ENCODE assay signal across 1 cellular context in the genomic region with DNA sequence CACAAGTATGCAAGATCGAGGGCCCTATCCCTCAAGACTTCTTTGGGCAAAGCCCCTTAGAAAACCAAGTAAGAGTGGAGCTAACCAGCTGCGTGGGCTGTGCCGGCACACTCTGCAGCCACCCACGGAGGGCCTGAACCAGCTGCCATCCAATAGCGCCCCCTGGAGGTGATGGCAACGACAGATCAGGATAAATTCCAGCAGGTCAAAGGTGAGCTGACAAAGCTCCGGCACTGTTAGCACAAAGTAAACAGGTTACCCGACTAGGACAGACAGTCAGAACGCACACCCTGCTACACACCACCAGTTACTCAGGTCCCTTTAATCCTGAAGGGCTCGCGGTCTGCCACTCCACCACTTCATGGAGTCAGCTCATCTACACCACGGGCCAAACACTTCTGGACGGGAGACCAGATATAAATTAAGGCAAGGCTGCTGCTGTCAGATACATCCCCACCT.
TF ChIP-seq lines count a peak whose summit lies in the region.

No MANE protein-coding gene starts in this region.

TF ChIP-seq in HepG2, 621 proteins besides CTCF, POLR2A, EP300 and RAD21 (continued from another document and continues in another):
- TF ChIP-seq, protein P1, sequence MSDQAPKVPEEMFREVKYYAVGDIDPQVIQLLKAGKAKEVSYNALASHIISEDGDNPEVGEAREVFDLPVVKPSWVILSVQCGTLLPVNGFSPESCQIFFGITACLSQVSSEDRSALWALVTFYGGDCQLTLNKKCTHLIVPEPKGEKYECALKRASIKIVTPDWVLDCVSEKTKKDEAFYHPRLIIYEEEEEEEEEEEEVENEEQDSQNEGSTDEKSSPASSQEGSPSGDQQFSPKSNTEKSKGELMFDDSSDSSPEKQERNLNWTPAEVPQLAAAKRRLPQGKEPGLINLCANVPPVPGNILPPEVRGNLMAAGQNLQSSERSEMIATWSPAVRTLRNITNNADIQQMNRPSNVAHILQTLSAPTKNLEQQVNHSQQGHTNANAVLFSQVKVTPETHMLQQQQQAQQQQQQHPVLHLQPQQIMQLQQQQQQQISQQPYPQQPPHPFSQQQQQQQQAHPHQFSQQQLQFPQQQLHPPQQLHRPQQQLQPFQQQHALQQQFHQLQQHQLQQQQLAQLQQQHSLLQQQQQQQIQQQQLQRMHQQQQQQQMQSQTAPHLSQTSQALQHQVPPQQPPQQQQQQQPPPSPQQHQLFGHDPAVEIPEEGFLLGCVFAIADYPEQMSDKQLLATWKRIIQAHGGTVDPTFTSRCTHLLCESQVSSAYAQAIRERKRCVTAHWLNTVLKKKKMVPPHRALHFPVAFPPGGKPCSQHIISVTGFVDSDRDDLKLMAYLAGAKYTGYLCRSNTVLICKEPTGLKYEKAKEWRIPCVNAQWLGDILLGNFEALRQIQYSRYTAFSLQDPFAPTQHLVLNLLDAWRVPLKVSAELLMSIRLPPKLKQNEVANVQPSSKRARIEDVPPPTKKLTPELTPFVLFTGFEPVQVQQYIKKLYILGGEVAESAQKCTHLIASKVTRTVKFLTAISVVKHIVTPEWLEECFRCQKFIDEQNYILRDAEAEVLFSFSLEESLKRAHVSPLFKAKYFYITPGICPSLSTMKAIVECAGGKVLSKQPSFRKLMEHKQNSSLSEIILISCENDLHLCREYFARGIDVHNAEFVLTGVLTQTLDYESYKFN (CRISPR knock-in tag; conservative IDR thresholded peaks at IDR 0.05): peak; percentile 60; the same call in 1 of the 2 replicates
- TF ChIP-seq PHF20 (CRISPR knock-in tag; IDR thresholded peaks at IDR 0.05) (no peak), NCOA5 (CRISPR knock-in tag; IDR thresholded peaks at IDR 0.05) (no peak), AGO2 (optimal IDR thresholded peaks at IDR 0.05; ENCODE audit: low read depth, low read length) (no peak), ZNF326 (CRISPR knock-in tag; IDR thresholded peaks at IDR 0.05; ENCODE audit: borderline replicate concordance) (no peak), ZNF564 (CRISPR knock-in tag; IDR thresholded peaks at IDR 0.05) (no peak), ZNF766 (CRISPR knock-in tag; IDR thresholded peaks at IDR 0.05; ENCODE audit: borderline replicate concordance) (peak; percentile 29; the same call in 1 of the 2 replicates), FOSL2 (CRISPR knock-in tag; IDR thresholded peaks at IDR 0.05) (peak; percentile 68), ZNF331 (CRISPR knock-in tag; IDR thresholded peaks at IDR 0.05) (peak; percentile 70; the same call in 1 of the 2 replicates), ZNF274 (CRISPR knock-in tag; IDR thresholded peaks at IDR 0.05) (0 out of 2 replicates have a peak, but pooled peaks have one; percentile 76), ZNF224 (CRISPR knock-in tag; IDR thresholded peaks at IDR 0.05) (no peak), MTA1 (CRISPR knock-in tag; IDR thresholded peaks at IDR 0.05; ENCODE audit: borderline replicate concordance) (no peak), ZFX (CRISPR knock-in tag; IDR thresholded peaks at IDR 0.05; ENCODE audit: low read depth) (peak; percentile 44; the same call in 1 of the 2 replicates), SOX6 (IDR thresholded peaks at IDR 0.05) (no peak), SOX6 (CRISPR knock-in tag; IDR thresholded peaks at IDR 0.05) (peak; percentile 75), MTA3 (CRISPR knock-in tag; IDR thresholded peaks at IDR 0.05) (no peak), REXO4 (CRISPR knock-in tag; IDR thresholded peaks at IDR 0.05; ENCODE audit: borderline replicate concordance) (no peak), KDM6A (CRISPR knock-in tag; IDR thresholded peaks at IDR 0.05; ENCODE audit: low read depth) (no peak; the same call in 1 of the 2 replicates), ZNF230 (CRISPR knock-in tag; IDR thresholded peaks at IDR 0.05) (no peak), ZNF75D (CRISPR knock-in tag; IDR thresholded peaks at IDR 0.05; ENCODE audit: borderline replicate concordance) (no peak), CBX5 (CRISPR knock-in tag; IDR thresholded peaks at IDR 0.05; ENCODE audit: borderline replicate concordance) (peak; percentile 71; the same call in 1 of the 2 replicates), ZNF34 (CRISPR knock-in tag; IDR thresholded peaks at IDR 0.05; ENCODE audit: borderline replicate concordance) (no peak), ZNF207 (IDR thresholded peaks at IDR 0.05; ENCODE audit: borderline replicate concordance) (no peak), SALL1 (CRISPR knock-in tag; IDR thresholded peaks at IDR 0.05) (peak; percentile 86), IKZF4 (CRISPR knock-in tag; IDR thresholded peaks at IDR 0.05; ENCODE audit: borderline replicate concordance, low read depth, not compliant biosample characterization) (no peak), RARG (CRISPR knock-in tag; IDR thresholded peaks at IDR 0.05; ENCODE audit: low read depth) (no peak), TMF1 (CRISPR knock-in tag; IDR thresholded peaks at IDR 0.05; ENCODE audit: low read depth) (no peak), ZNF776 (CRISPR knock-in tag; IDR thresholded peaks at IDR 0.05) (no peak), ATM (IDR thresholded peaks at IDR 0.05; ENCODE audit: borderline replicate concordance) (no peak)
- TF ChIP-seq, protein P2, sequence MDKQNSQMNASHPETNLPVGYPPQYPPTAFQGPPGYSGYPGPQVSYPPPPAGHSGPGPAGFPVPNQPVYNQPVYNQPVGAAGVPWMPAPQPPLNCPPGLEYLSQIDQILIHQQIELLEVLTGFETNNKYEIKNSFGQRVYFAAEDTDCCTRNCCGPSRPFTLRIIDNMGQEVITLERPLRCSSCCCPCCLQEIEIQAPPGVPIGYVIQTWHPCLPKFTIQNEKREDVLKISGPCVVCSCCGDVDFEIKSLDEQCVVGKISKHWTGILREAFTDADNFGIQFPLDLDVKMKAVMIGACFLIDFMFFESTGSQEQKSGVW (CRISPR knock-in tag; IDR thresholded peaks at IDR 0.05; ENCODE audit: borderline replicate concordance): no peak
- TF ChIP-seq, protein P3, sequence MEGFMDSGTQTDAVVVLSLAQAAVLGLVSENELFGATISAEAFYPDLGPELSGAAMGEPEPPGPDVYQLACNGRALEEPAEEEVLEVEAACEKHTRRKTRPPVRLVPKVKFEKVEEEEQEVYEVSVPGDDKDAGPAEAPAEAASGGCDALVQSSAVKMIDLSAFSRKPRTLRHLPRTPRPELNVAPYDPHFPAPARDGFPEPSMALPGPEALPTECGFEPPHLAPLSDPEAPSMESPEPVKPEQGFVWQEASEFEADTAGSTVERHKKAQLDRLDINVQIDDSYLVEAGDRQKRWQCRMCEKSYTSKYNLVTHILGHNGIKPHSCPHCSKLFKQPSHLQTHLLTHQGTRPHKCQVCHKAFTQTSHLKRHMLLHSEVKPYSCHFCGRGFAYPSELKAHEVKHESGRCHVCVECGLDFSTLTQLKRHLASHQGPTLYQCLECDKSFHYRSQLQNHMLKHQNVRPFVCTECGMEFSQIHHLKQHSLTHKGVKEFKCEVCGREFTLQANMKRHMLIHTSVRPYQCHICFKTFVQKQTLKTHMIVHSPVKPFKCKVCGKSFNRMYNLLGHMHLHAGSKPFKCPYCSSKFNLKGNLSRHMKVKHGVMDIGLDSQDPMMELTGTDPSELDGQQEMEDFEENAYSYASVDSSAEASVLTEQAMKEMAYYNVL (CRISPR knock-in tag; IDR thresholded peaks at IDR 0.05; ENCODE audit: borderline replicate concordance): no peak
- TF ChIP-seq, protein P4, sequence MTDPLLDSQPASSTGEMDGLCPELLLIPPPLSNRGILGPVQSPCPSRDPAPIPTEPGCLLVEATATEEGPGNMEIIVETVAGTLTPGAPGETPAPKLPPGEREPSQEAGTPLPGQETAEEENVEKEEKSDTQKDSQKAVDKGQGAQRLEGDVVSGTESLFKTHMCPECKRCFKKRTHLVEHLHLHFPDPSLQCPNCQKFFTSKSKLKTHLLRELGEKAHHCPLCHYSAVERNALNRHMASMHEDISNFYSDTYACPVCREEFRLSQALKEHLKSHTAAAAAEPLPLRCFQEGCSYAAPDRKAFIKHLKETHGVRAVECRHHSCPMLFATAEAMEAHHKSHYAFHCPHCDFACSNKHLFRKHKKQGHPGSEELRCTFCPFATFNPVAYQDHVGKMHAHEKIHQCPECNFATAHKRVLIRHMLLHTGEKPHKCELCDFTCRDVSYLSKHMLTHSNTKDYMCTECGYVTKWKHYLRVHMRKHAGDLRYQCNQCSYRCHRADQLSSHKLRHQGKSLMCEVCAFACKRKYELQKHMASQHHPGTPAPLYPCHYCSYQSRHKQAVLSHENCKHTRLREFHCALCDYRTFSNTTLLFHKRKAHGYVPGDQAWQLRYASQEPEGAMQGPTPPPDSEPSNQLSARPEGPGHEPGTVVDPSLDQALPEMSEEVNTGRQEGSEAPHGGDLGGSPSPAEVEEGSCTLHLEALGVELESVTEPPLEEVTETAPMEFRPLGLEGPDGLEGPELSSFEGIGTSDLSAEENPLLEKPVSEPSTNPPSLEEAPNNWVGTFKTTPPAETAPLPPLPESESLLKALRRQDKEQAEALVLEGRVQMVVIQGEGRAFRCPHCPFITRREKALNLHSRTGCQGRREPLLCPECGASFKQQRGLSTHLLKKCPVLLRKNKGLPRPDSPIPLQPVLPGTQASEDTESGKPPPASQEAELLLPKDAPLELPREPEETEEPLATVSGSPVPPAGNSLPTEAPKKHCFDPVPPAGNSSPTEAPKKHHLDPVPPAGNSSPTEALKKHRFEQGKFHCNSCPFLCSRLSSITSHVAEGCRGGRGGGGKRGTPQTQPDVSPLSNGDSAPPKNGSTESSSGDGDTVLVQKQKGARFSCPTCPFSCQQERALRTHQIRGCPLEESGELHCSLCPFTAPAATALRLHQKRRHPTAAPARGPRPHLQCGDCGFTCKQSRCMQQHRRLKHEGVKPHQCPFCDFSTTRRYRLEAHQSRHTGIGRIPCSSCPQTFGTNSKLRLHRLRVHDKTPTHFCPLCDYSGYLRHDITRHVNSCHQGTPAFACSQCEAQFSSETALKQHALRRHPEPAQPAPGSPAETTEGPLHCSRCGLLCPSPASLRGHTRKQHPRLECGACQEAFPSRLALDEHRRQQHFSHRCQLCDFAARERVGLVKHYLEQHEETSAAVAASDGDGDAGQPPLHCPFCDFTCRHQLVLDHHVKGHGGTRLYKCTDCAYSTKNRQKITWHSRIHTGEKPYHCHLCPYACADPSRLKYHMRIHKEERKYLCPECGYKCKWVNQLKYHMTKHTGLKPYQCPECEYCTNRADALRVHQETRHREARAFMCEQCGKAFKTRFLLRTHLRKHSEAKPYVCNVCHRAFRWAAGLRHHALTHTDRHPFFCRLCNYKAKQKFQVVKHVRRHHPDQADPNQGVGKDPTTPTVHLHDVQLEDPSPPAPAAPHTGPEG (CRISPR knock-in tag; IDR thresholded peaks at IDR 0.05): no peak
- TF ChIP-seq, protein P5, sequence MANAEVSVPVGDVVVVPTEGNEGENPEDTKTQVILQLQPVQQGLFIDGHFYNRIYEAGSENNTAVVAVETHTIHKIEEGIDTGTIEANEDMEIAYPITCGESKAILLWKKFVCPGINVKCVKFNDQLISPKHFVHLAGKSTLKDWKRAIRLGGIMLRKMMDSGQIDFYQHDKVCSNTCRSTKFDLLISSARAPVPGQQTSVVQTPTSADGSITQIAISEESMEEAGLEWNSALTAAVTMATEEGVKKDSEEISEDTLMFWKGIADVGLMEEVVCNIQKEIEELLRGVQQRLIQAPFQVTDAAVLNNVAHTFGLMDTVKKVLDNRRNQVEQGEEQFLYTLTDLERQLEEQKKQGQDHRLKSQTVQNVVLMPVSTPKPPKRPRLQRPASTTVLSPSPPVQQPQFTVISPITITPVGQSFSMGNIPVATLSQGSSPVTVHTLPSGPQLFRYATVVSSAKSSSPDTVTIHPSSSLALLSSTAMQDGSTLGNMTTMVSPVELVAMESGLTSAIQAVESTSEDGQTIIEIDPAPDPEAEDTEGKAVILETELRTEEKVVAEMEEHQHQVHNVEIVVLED (CRISPR knock-in tag; IDR thresholded peaks at IDR 0.05; ENCODE audit: borderline replicate concordance): no peak
- TF ChIP-seq, protein P6, sequence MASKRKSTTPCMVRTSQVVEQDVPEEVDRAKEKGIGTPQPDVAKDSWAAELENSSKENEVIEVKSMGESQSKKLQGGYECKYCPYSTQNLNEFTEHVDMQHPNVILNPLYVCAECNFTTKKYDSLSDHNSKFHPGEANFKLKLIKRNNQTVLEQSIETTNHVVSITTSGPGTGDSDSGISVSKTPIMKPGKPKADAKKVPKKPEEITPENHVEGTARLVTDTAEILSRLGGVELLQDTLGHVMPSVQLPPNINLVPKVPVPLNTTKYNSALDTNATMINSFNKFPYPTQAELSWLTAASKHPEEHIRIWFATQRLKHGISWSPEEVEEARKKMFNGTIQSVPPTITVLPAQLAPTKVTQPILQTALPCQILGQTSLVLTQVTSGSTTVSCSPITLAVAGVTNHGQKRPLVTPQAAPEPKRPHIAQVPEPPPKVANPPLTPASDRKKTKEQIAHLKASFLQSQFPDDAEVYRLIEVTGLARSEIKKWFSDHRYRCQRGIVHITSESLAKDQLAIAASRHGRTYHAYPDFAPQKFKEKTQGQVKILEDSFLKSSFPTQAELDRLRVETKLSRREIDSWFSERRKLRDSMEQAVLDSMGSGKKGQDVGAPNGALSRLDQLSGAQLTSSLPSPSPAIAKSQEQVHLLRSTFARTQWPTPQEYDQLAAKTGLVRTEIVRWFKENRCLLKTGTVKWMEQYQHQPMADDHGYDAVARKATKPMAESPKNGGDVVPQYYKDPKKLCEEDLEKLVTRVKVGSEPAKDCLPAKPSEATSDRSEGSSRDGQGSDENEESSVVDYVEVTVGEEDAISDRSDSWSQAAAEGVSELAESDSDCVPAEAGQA (IDR thresholded peaks at IDR 0.05; ENCODE audit: low read depth): no peak
- TF ChIP-seq, protein P6 (CRISPR knock-in tag; IDR thresholded peaks at IDR 0.05; ENCODE audit: borderline replicate concordance): no peak
